8 cellular contexts compared by ENCODE assay signal in genomic region chr6:41896280-41896679, GRCh38. TPM values are rescaled to one million over a fixed set of nuclear protein-coding genes. Genes with fewer than 3 reads are reported as not detected.
DNase-seq lines count a peak whose midpoint lies in the region; ATAC-seq, FAIRE-seq and TF ChIP-seq lines count a peak whose summit lies in the region.

No MANE protein-coding gene starts in this region.

- no peaks in the 10 kb centered on the region for H3K36me3 Mint-ChIP-seq in endothelial cell (ENCODE audit: low read depth, unreplicated experiment)

- H3K27me3 ChIP-seq in OCI-LY3 (ENCODE audit: low read depth, low read length): no peaks in the 10 kb centered on the region
- no peaks in the 10 kb centered on the region for H3K27me3 ChIP-seq in psoas muscle (ENCODE audit: insufficient read depth in 3 of 3, low read length in 2 of 3)
- no peaks in the 10 kb centered on the region for H3K27me3 ChIP-seq in BE2C

- no peak for FAIRE-seq in GM12891 (lab: Jason Lieb, UNC)

- H3K36me3 ChIP-seq in OCI-LY3 (replicated peaks; ENCODE audit: low read depth, low read length) (no peaks in the 10 kb centered on the region), psoas muscle (ENCODE audit: insufficient read depth in 1 of 2, low read depth in 1 of 2) (no peaks in the 10 kb centered on the region), BE2C (no peaks in the 10 kb centered on the region)

- intact Hi-C loops in psoas muscle (cut with DNase I): loop anchor here in 1 of 2 donors (10.0 kb wide), 1 partner anchor 111 kb away; the partner anchor contains the start of genes PRICKLE4 and TOMM6

- H2AFZ ChIP-seq in OCI-LY3 (ENCODE audit: low read depth, low read length): peak overlapping the region; percentile 93; the same call in 1 of the 2 replicates

- no peak for TF ChIP-seq POLR2A in GM12891 (IDR thresholded peaks at IDR 0.05; ENCODE audit: low read depth, low read length)

- no peaks in the 10 kb centered on the region for H3K27me3 Mint-ChIP-seq in endothelial cell (ENCODE audit: unreplicated experiment)

- no peaks in the 10 kb centered on the region for H3K9me3 Mint-ChIP-seq in endothelial cell (ENCODE audit: unreplicated experiment)

- H3K79me2 ChIP-seq in OCI-LY3 (ENCODE audit: low read length): no peaks in the 10 kb centered on the region; the same call in none of the 2 replicates

- TF ChIP-seq CTCF in OCI-LY3 (IDR thresholded peaks at IDR 0.05; ENCODE audit: low read depth, low read length): no peak
- TF ChIP-seq CTCF in endothelial cell (IDR thresholded peaks at IDR 0.05; ENCODE audit: unreplicated experiment): no peak
- TF ChIP-seq CTCF in psoas muscle (IDR thresholded peaks at IDR 0.05): no peak
- no peak for TF ChIP-seq CTCF in BE2C (IDR thresholded peaks at IDR 0.05; ENCODE audit: low read depth, low read length)

- H3K27ac ChIP-seq in OCI-LY3 (ENCODE audit: low read length) (peak overlapping the region; percentile 81), psoas muscle (no peak overlapping the region)

- H3K27ac Mint-ChIP-seq in endothelial cell (ENCODE audit: unreplicated experiment): no peak overlapping the region

- peak overlapping the region; percentile 88 for H3K4me3 ChIP-seq in OCI-LY3 (ENCODE audit: low read length)
- peak overlapping the region; percentile 81 for H3K4me3 ChIP-seq in psoas muscle
- no peak overlapping the region for H3K4me3 ChIP-seq in BE2C (ENCODE audit: low read depth, low read length)

- ATAC-seq in psoas muscle: no peak
- no peak for ATAC-seq in HG03565 (IDR thresholded peaks at IDR 0.05; ENCODE audit: unreplicated experiment)

- peaks cover 16% of the 10 kb centered on the region for H3K4me1 ChIP-seq in OCI-LY3 (ENCODE audit: low read length)
- H3K4me1 ChIP-seq in psoas muscle: peaks cover 16% of the 10 kb centered on the region
- no peaks in the 10 kb centered on the region for H3K4me1 ChIP-seq in BE2C

- H3K9me3 ChIP-seq in OCI-LY3 (ENCODE audit: insufficient read depth, low read length): no peaks in the 10 kb centered on the region
- no peaks in the 10 kb centered on the region for H3K9me3 ChIP-seq in psoas muscle
- H3K9me3 ChIP-seq in BE2C: no peaks in the 10 kb centered on the region

- WGBS in psoas muscle, 3 donors: 62 to 78% (median 65%) methylated on average over 3 of the region's 3 CpGs

- H3K4me1 Mint-ChIP-seq in endothelial cell (ENCODE audit: unreplicated experiment): peaks cover 8% of the 10 kb centered on the region

- H3K9ac ChIP-seq in OCI-LY3 (ENCODE audit: low read length): peak overlapping the region; percentile 88

- H3K4me3 Mint-ChIP-seq in endothelial cell (ENCODE audit: unreplicated experiment): peak overlapping the region; percentile 95

- H4K20me1 ChIP-seq in OCI-LY3 (ENCODE audit: insufficient read depth, low read length): no peaks in the 10 kb centered on the region

- H3K4me2 ChIP-seq in OCI-LY3 (ENCODE audit: low read length): peak overlapping the region; percentile 96

- no peak for DNase-seq in GM12891 (ENCODE audit: insufficient read length, low spot score)
- DNase-seq in endothelial cell (ENCODE audit: low spot score): no peak
- DNase-seq in psoas muscle: no peak
- no peak for DNase-seq in hypothalamus (lab: John Stamatoyannopoulos, UW)
- DNase-seq in BE2C: no peak
- no peak for DNase-seq in stimulated activated CD8-positive, alpha-beta memory T cell treated with anti-CD3 and anti-CD28 coated beads, Interleukin-4, amount 100 ng/mL, for 48 hours

TF ChIP-seq in GM12891, 5 proteins besides CTCF, POLR2A, EP300 and RAD21:
- no peak for TF ChIP-seq TAF1 (IDR thresholded peaks at IDR 0.05; ENCODE audit: low read depth, low read length)
- TF ChIP-seq SPI1 (IDR thresholded peaks at IDR 0.05; ENCODE audit: low read depth, low read length): peak; percentile 50

RNA-seq across cellular contexts. Expression of gene USP49, which starts 1.1 kb away (rescaled TPM):
- 4.0 TPM for polyA plus RNA-seq in GM12891 (2012; ENCODE audit: low read depth, missing spikeins)
- total RNA-seq in endothelial cell (ENCODE audit: unreplicated experiment): 7.1 TPM
- 1 to 10 TPM in 3 of 4 donors, under 1 TPM in 1; 0.75 to 1.6 (median 1.3) TPM for total RNA-seq in psoas muscle
- under 1 TPM; 0.38 to 0.84 (median 0.66) TPM for polyA plus RNA-seq in psoas muscle
- polyA plus RNA-seq in BE2C (2012; ENCODE audit: insufficient read depth, insufficient read length, low read depth): 6.7 TPM

RNA-seq across cellular contexts. Expression of gene MED20, which starts 24.7 kb away (rescaled TPM):
- 7.1 TPM for polyA plus RNA-seq in GM12891 (2012; ENCODE audit: low read depth, missing spikeins)
- total RNA-seq in endothelial cell (ENCODE audit: unreplicated experiment) (39.4 TPM), psoas muscle (10 to 100 TPM; 12.9 to 19.6 (median 15.0) TPM)
- 10 to 100 TPM in 2 of 3 donors, 1 to 10 TPM in 1; 9.2 to 28.1 (median 18.5) TPM for polyA plus RNA-seq in psoas muscle
- 14.9 TPM for polyA plus RNA-seq in BE2C (2012; ENCODE audit: insufficient read depth, insufficient read length, low read depth)

RNA-seq across cellular contexts. Expression of gene BYSL, which starts 25.0 kb away (rescaled TPM):
- polyA plus RNA-seq in GM12891 (2012; ENCODE audit: low read depth, missing spikeins): 19.1 TPM
- total RNA-seq in endothelial cell (ENCODE audit: unreplicated experiment): 21.9 TPM
- total RNA-seq in psoas muscle: 10 to 100 TPM; 20.3 to 47.5 (median 35.2) TPM
- polyA plus RNA-seq in psoas muscle: 10 to 100 TPM; 29.0 to 55.5 (median 30.1) TPM
- polyA plus RNA-seq in BE2C (2012; ENCODE audit: insufficient read depth, insufficient read length, low read depth): 193 TPM

RNA-seq across cellular contexts. Expression of gene CCND3, which starts 45.3 kb away (rescaled TPM):
- 42.6 TPM for polyA plus RNA-seq in GM12891 (2012; ENCODE audit: low read depth, missing spikeins)
- total RNA-seq in endothelial cell (ENCODE audit: unreplicated experiment): 39.3 TPM
- total RNA-seq in psoas muscle: 10 to 100 TPM in 3 of 4 donors, 1 to 10 TPM in 1; 9.2 to 19.9 (median 16.7) TPM
- polyA plus RNA-seq in psoas muscle: 10 to 100 TPM; 20.3 to 29.1 (median 20.5) TPM
- 44.1 TPM for polyA plus RNA-seq in BE2C (2012; ENCODE audit: insufficient read depth, insufficient read length, low read depth)
